In genomic region chr16:89268987-89269735, GRCh38 we compare ENCODE assay signal across 17 cellular contexts. TPM values are rescaled to one million over a fixed set of nuclear protein-coding genes. Genes with fewer than 3 reads are reported as not detected.
DNase-seq lines count a peak whose midpoint lies in the region; ATAC-seq and TF ChIP-seq lines count a peak whose summit lies in the region.
"Had no signal": no experiment of that assay in that cellular context is flagged by ENCODE, and none has a peak within 500 bp of the region (broad histone marks: within the 10 kb centered on the region; RNA-seq: fewer than 3 reads in every experiment).

No MANE protein-coding gene starts in this region.

- DNase-seq in right atrium auricular region (ENCODE audit: low spot score) (peak; percentile 67), heart right ventricle (no peak), amniotic epithelial cell (ENCODE audit: low read depth) (peak; percentile 78), immature natural killer cell (no peak), vagina (ENCODE audit: extremely low spot score in 2 of 2) (no peak), UCSD-AML1 (lab: John Stamatoyannopoulos, UW; ENCODE audit: unreplicated experiment) (no peak), transverse colon (no peak)
- DNase-seq in activated CD4-positive, alpha-beta T cell treated with anti-CD3 and anti-CD28 coated beads for 48 hours, result no peak
- DNase-seq: activated CD4-positive, alpha-beta memory T cell treated with anti-CD3 and anti-CD28 coated beads for 36 hours; AML-193; cerebellar nuclear complex; DMS79; midbrain; NCI-H1694; NCI-H69; RPMI8226 had no signal

- intact Hi-C loops in heart right ventricle (cut with DNase I), result no loop called here
- intact Hi-C loops in vagina (cut with DNase I), result no loop called here
- intact Hi-C loops in transverse colon (cut with DNase I; ENCODE audit: low total_unique reads), result no loop called here

- H3K27ac ChIP-seq in right atrium auricular region (no peak overlapping the region), heart right ventricle (no peak overlapping the region), vagina (peak overlapping the region; percentile 55), transverse colon (no peak overlapping the region)
- H3K27ac ChIP-seq: prostate gland had no signal

- H3K9me3 ChIP-seq in right atrium auricular region, result no peaks in the 10 kb centered on the region
- H3K9me3 ChIP-seq in heart right ventricle, result no peaks in the 10 kb centered on the region
- H3K9me3 ChIP-seq in vagina, result no peaks in the 10 kb centered on the region
- no peaks in the 10 kb centered on the region for H3K9me3 ChIP-seq in transverse colon
- H3K9me3 ChIP-seq: prostate gland had no signal

- H3K4me3 ChIP-seq in right atrium auricular region, result no peak overlapping the region
- no peak overlapping the region for H3K4me3 ChIP-seq in heart right ventricle
- no peak overlapping the region for H3K4me3 ChIP-seq in vagina
- no peak overlapping the region for H3K4me3 ChIP-seq in transverse colon
- H3K4me3 ChIP-seq: prostate gland had no signal

- peaks cover 4 to 9% (median 8%) of the 10 kb centered on the region in 3 donors for H3K27me3 Mint-ChIP-seq in immature natural killer cell (ENCODE audit: low read depth in 3 of 3)
- H3K27me3 Mint-ChIP-seq: activated CD4-positive, alpha-beta memory T cell treated with anti-CD3 and anti-CD28 coated beads for 36 hours had no signal

- H3K4me1 Mint-ChIP-seq in immature natural killer cell, result peaks cover 21 to 26% of the 10 kb centered on the region in 2 donors

- peaks cover 75% of the 10 kb centered on the region for H3K36me3 ChIP-seq in right atrium auricular region
- H3K36me3 ChIP-seq in heart right ventricle, result peaks cover 0 to 88% (median 51%) of the 10 kb centered on the region in 9 donors
- peaks cover 4 to 65% of the 10 kb centered on the region in 2 donors for H3K36me3 ChIP-seq in vagina
- peaks cover 0 to 50% (median 10%) of the 10 kb centered on the region in 4 donors for H3K36me3 ChIP-seq in transverse colon

- H3K27me3 ChIP-seq in right atrium auricular region (no peaks in the 10 kb centered on the region), heart right ventricle (no peaks in the 10 kb centered on the region), vagina (no peaks in the 10 kb centered on the region), transverse colon (no peaks in the 10 kb centered on the region)

- WGBS in heart right ventricle, 2 donors, result 85% methylated on average over 14 of the region's 14 CpGs
- WGBS in transverse colon (ENCODE audit: low coverage in 1 of 2), 2 donors, result 84 to 92% methylated on average over 9 to 14 of the region's 14 CpGs

- ATAC-seq in heart right ventricle, result no peak

- H3K27ac Mint-ChIP-seq in immature natural killer cell, result peak overlapping the region; percentile 73 to 87 (median 81)
- H3K27ac Mint-ChIP-seq: activated CD4-positive, alpha-beta memory T cell treated with anti-CD3 and anti-CD28 coated beads for 36 hours had no signal

- H3K4me1 ChIP-seq in right atrium auricular region (no peaks in the 10 kb centered on the region), heart right ventricle (no peaks in the 10 kb centered on the region), vagina (no peaks in the 10 kb centered on the region), transverse colon (peaks cover 0 to 4% (median 0%) of the 10 kb centered on the region in 4 donors)
- H3K4me1 ChIP-seq: prostate gland had no signal

- H3K4me3 Mint-ChIP-seq in immature natural killer cell, result peak overlapping the region; percentile 1 to 68 (median 27)
- H3K4me3 Mint-ChIP-seq: activated CD4-positive, alpha-beta memory T cell treated with anti-CD3 and anti-CD28 coated beads for 36 hours had no signal

- TF ChIP-seq EP300 in transverse colon (IDR thresholded peaks at IDR 0.05; ENCODE audit: low read depth), result no peak

- H3K36me3 Mint-ChIP-seq in immature natural killer cell, result peaks cover 3 to 23% (median 21%) of the 10 kb centered on the region in 3 donors

- TF ChIP-seq POLR2A in vagina (IDR thresholded peaks at IDR 0.05), result no peak
- no peak for TF ChIP-seq POLR2A in transverse colon (IDR thresholded peaks at IDR 0.05)

- no peak for TF ChIP-seq CTCF in right atrium auricular region (IDR thresholded peaks at IDR 0.05)
- TF ChIP-seq CTCF in heart right ventricle (IDR thresholded peaks at IDR 0.05), result no peak
- no peak for TF ChIP-seq CTCF in vagina (IDR thresholded peaks at IDR 0.05)
- TF ChIP-seq CTCF in transverse colon (IDR thresholded peaks at IDR 0.05), result no peak

- H3K9me3 Mint-ChIP-seq in immature natural killer cell, result no peaks in the 10 kb centered on the region
- H3K9me3 Mint-ChIP-seq: activated CD4-positive, alpha-beta memory T cell treated with anti-CD3 and anti-CD28 coated beads for 36 hours had no signal

- in situ Hi-C loops in transverse colon (cut with MboI; ENCODE audit: low pct_ligation_motif_present in 1 of 4, low pct_unique_long_range_greater_than_20kb in 1 of 4, low sequenced_read_pairs in 3 of 4), result no loop called here

RNA-seq across cellular contexts. Expression of gene ZNF778, which starts 51.7 kb away (rescaled TPM):
- total RNA-seq in right atrium auricular region (1 to 10 TPM; 5.7 to 8.0 TPM), heart right ventricle (10 to 100 TPM in 2 of 10 donors, 1 to 10 TPM in 8; 5.9 to 11.3 (median 8.8) TPM), vagina (6.6 TPM), transverse colon (10 to 100 TPM in 3 of 4 donors, 1 to 10 TPM in 1; 9.3 to 89.0 (median 13.4) TPM)
- polyA plus RNA-seq in heart right ventricle (1 to 10 TPM; 1.7 to 1.8 TPM), immature natural killer cell (1 to 10 TPM; 4.0 to 5.0 (median 5.0) TPM)

Comparison
In these comparisons a context has a peak if more than half of its experiments do, and no peak if none do; other contexts are left out.
1. DNase-seq: peak in right atrium auricular region (single experiment) and amniotic epithelial cell (single experiment); none in heart right ventricle (0 of 2), immature natural killer cell (0 of 3), vagina (0 of 2), UCSD-AML1 (single experiment), activated CD4-positive, alpha-beta T cell treated with anti-CD3 and anti-CD28 coated beads for 48 hours (single experiment) and transverse colon (single experiment).